ENCODE assay signal across 38 cellular contexts in the genomic region with DNA sequence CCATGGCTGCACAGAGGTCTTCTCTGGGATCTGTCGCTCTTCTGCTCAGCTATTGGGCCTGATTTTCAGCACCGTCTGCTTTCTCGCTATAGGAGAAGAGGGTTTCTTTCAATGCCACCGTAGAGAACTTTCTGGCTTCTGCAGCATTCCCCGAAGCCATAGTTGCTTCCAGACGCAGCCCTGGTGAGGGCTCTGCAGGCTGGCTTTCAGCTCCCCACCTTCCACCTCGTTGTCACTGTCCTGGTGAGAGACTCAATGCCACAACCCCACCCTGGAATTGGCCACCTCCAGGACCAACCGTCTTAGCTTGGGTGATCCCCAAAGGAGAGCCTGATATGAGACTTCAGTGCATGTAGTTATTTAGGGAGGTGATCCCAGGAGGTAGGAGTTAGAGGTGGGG. TPM values are rescaled to one million over a fixed set of nuclear protein-coding genes. Genes with fewer than 3 reads are reported as not detected.
"Had no signal": no experiment of that assay in that cellular context is flagged by ENCODE, and none has a peak within 500 bp of the region (broad histone marks: within the 10 kb centered on the region; RNA-seq: fewer than 3 reads in every experiment).

No MANE protein-coding gene starts in this region.

- FAIRE-seq: astrocyte, TTC549 had no signal

- H3K27ac Mint-ChIP-seq: activated B cell treated with CpG ODN at 0.5 μM for 24 hours; activated CD4-positive, alpha-beta memory T cell treated with anti-CD3 and anti-CD28 coated beads for 36 hours; activated CD4-positive, alpha-beta T cell treated with anti-CD3 and anti-CD28 coated beads, Interleukin-2, amount 10 ng/mL, durations not matched to agents 24 days and 14 days; activated CD8-positive, alpha-beta T cell treated with anti-CD3 and anti-CD28 coated beads for 36 hours; activated naive CD4-positive, alpha-beta T cell treated with anti-CD3 and anti-CD28 coated beads for 36 hours; activated naive CD4-positive, alpha-beta T cell treated with anti-CD3 and anti-CD28 coated beads, Interleukin-2, amount 50 U/mL, for 72 hours; activated naive CD8-positive, alpha-beta T cell treated with anti-CD3 and anti-CD28 coated beads for 36 hours; activated T-cell treated with anti-CD3 and anti-CD28 coated beads, Interleukin-2, amount 50 U/mL, for 72 hours; activated T-helper 1 cell treated with anti-CD3 and anti-CD28 coated beads, Interleukin-12 subunit alpha, Interleukin-12 subunit beta, Interleukin-2, Interleukin-4 antibody, amounts not matched to agents 30 ng/mL and 10 ng/mL and 1 ng/mL, durations not matched to agents 14 hours and 24 hours and 36 hours; activated T-helper 17 cell treated with anti-CD3 and anti-CD28 coated beads, Interleukin-2, amount 50 U/mL, for 72 hours; T-helper 2 cell treated with Interferon-gamma antibody and Interleukin-4, amounts not matched to agents 5 μg/mL and 100 μg/mL, for 36 hours had no signal

- H3K4me1 ChIP-seq: adrenal gland, body of pancreas, breast epithelium had no signal

- DNase-seq: activated B cell treated with CpG ODN at 0.5 μM for 24 hours; activated CD4-positive, alpha-beta memory T cell treated with anti-CD3 and anti-CD28 coated beads for 36 hours; activated CD4-positive, alpha-beta T cell treated with anti-CD3 and anti-CD28 coated beads for 4 hours; activated CD4-positive, alpha-beta T cell treated with anti-CD3 and anti-CD28 coated beads, Interleukin-2, amount 10 ng/mL, durations not matched to agents 24 days and 14 days; activated CD4-positive, alpha-beta T cell treated with anti-CD3 and anti-CD28 coated beads, Interleukin-2, amount 50 U/mL, for 1 hour; activated CD4-positive, alpha-beta T cell treated with anti-CD3 and anti-CD28 coated beads, Interleukin-2, amount 50 U/mL, for 4 hours; activated CD4-positive, CD25-positive, alpha-beta regulatory T cell treated with anti-CD3 and anti-CD28 coated beads, Interleukin-2, amount 50 U/mL, for 72 hours; activated CD8-positive, alpha-beta memory T cell treated with anti-CD3 and anti-CD28 coated beads, Interleukin-2, amount 50 U/mL, for 4 hours; activated CD8-positive, alpha-beta T cell treated with anti-CD3 and anti-CD28 coated beads for 36 hours; activated effector memory CD4-positive, alpha-beta T cell treated with anti-CD3 and anti-CD28 coated beads, Interleukin-2, amount 50 U/mL, for 16 hours; activated gamma-delta T cell treated with Interleukin-2 at 50 U/mL for 16 hours; activated naive CD4-positive, alpha-beta T cell; activated naive CD4-positive, alpha-beta T cell treated with anti-CD3 and anti-CD28 coated beads for 36 hours; activated naive CD4-positive, alpha-beta T cell treated with anti-CD3 and anti-CD28 coated beads, Interleukin-2, amount 50 U/mL, for 16 hours; activated naive CD8-positive, alpha-beta T cell treated with anti-CD3 and anti-CD28 coated beads for 36 hours; activated T-cell treated with anti-CD3 and anti-CD28 coated beads for 4 hours; activated T-cell treated with anti-CD3 and anti-CD28 coated beads, Interleukin-2, amount 50 U/mL, for 1 hour; activated T-cell treated with anti-CD3 and anti-CD28 coated beads, Interleukin-2, amount 50 U/mL, for 4 hours; activated T-cell treated with anti-CD3 and anti-CD28 coated beads, Interleukin-2, amount 50 U/mL, for 72 hours; adrenal gland; amniotic stem cell; aorta; body of pancreas; brain microvascular endothelial cell; central memory CD4-positive, alpha-beta T cell; T-helper 2 cell; T-helper 9 cell had no signal

- H3K36me3 ChIP-seq: adrenal gland, brain microvascular endothelial cell, breast epithelium had no signal

- H3K4me3 ChIP-seq: adrenal gland, body of pancreas, breast epithelium had no signal

- H3K27ac ChIP-seq: adrenal gland, body of pancreas, brain microvascular endothelial cell, breast epithelium, VCaP had no signal

- H3K4me1 Mint-ChIP-seq: activated B cell treated with CpG ODN at 0.5 μM for 24 hours; activated CD4-positive, alpha-beta T cell treated with anti-CD3 and anti-CD28 coated beads, Interleukin-2, amount 10 ng/mL, durations not matched to agents 24 days and 14 days; activated naive CD8-positive, alpha-beta T cell treated with anti-CD3 and anti-CD28 coated beads for 36 hours; activated T-helper 17 cell treated with anti-CD3 and anti-CD28 coated beads, Interleukin-2, amount 50 U/mL, for 72 hours had no signal

- H3K27me3 ChIP-seq: adrenal gland, body of pancreas, breast epithelium had no signal

- H3K9me3 Mint-ChIP-seq: activated B cell treated with CpG ODN at 0.5 μM for 24 hours; activated CD4-positive, alpha-beta memory T cell treated with anti-CD3 and anti-CD28 coated beads for 36 hours; activated CD4-positive, alpha-beta T cell treated with anti-CD3 and anti-CD28 coated beads, Interleukin-2, amount 10 ng/mL, durations not matched to agents 24 days and 14 days; activated CD8-positive, alpha-beta T cell treated with anti-CD3 and anti-CD28 coated beads for 36 hours; activated naive CD4-positive, alpha-beta T cell treated with anti-CD3 and anti-CD28 coated beads for 36 hours; activated naive CD4-positive, alpha-beta T cell treated with anti-CD3 and anti-CD28 coated beads, Interleukin-2, amount 50 U/mL, for 72 hours; activated naive CD8-positive, alpha-beta T cell treated with anti-CD3 and anti-CD28 coated beads for 36 hours; activated T-cell treated with anti-CD3 and anti-CD28 coated beads, Interleukin-2, amount 50 U/mL, for 4 hours; activated T-cell treated with anti-CD3 and anti-CD28 coated beads, Interleukin-2, amount 50 U/mL, for 72 hours; activated T-helper 1 cell treated with anti-CD3 and anti-CD28 coated beads, Interleukin-12 subunit alpha, Interleukin-12 subunit beta, Interleukin-2, Interleukin-4 antibody, amounts not matched to agents 30 ng/mL and 10 ng/mL and 1 ng/mL, durations not matched to agents 14 hours and 24 hours and 36 hours; activated T-helper 17 cell treated with anti-CD3 and anti-CD28 coated beads, Interleukin-2, amount 50 U/mL, for 72 hours; T-helper 2 cell treated with Interferon-gamma antibody and Interleukin-4, amounts not matched to agents 5 μg/mL and 100 μg/mL, for 36 hours had no signal

- ATAC-seq: activated CD8-positive, alpha-beta T cell treated with anti-CD3 and anti-CD28 coated beads for 36 hours; activated naive CD4-positive, alpha-beta T cell treated with anti-CD3 and anti-CD28 coated beads, Interleukin-2, amount 50 U/mL, for 72 hours; activated T-cell treated with anti-CD3 and anti-CD28 coated beads, Interleukin-2, amount 50 U/mL, for 4 hours; activated T-cell treated with anti-CD3 and anti-CD28 coated beads, Interleukin-2, amount 50 U/mL, for 72 hours; activated T-helper 17 cell treated with anti-CD3 and anti-CD28 coated beads, Interleukin-2, amount 50 U/mL, for 72 hours; body of pancreas had no signal

- H3K36me3 Mint-ChIP-seq: activated CD4-positive, alpha-beta memory T cell treated with anti-CD3 and anti-CD28 coated beads for 36 hours; activated naive CD4-positive, alpha-beta T cell treated with anti-CD3 and anti-CD28 coated beads, Interleukin-2, amount 50 U/mL, for 72 hours; activated naive CD8-positive, alpha-beta T cell treated with anti-CD3 and anti-CD28 coated beads for 36 hours had no signal

- H3K27me3 Mint-ChIP-seq: activated CD4-positive, alpha-beta T cell treated with anti-CD3 and anti-CD28 coated beads, Interleukin-2, amount 10 ng/mL, durations not matched to agents 24 days and 14 days; activated CD8-positive, alpha-beta T cell treated with anti-CD3 and anti-CD28 coated beads for 36 hours; activated naive CD8-positive, alpha-beta T cell treated with anti-CD3 and anti-CD28 coated beads for 36 hours; activated T-helper 17 cell treated with anti-CD3 and anti-CD28 coated beads, Interleukin-2, amount 50 U/mL, for 72 hours had no signal

- H3K4me3 Mint-ChIP-seq: activated B cell treated with CpG ODN at 0.5 μM for 24 hours; activated CD4-positive, alpha-beta memory T cell treated with anti-CD3 and anti-CD28 coated beads for 36 hours; activated CD4-positive, alpha-beta T cell treated with anti-CD3 and anti-CD28 coated beads, Interleukin-2, amount 10 ng/mL, durations not matched to agents 24 days and 14 days; activated CD8-positive, alpha-beta T cell treated with anti-CD3 and anti-CD28 coated beads for 36 hours; activated naive CD4-positive, alpha-beta T cell treated with anti-CD3 and anti-CD28 coated beads for 36 hours; activated naive CD8-positive, alpha-beta T cell treated with anti-CD3 and anti-CD28 coated beads for 36 hours; activated T-cell treated with anti-CD3 and anti-CD28 coated beads, Interleukin-2, amount 50 U/mL, for 4 hours; activated T-cell treated with anti-CD3 and anti-CD28 coated beads, Interleukin-2, amount 50 U/mL, for 72 hours; activated T-helper 1 cell treated with anti-CD3 and anti-CD28 coated beads, Interleukin-12 subunit alpha, Interleukin-12 subunit beta, Interleukin-2, Interleukin-4 antibody, amounts not matched to agents 30 ng/mL and 10 ng/mL and 1 ng/mL, durations not matched to agents 14 hours and 24 hours and 36 hours; activated T-helper 17 cell treated with anti-CD3 and anti-CD28 coated beads, Interleukin-2, amount 50 U/mL, for 72 hours; T-helper 2 cell treated with Interferon-gamma antibody and Interleukin-4, amounts not matched to agents 5 μg/mL and 100 μg/mL, for 36 hours had no signal

- H3K9me3 ChIP-seq: adrenal gland, body of pancreas had no signal

RNA-seq across cellular contexts. Expression of gene GABRD, which starts 19.1 kb away (rescaled TPM):
- total RNA-seq: activated B cell treated with CpG ODN at 0.5 μM for 24 hours; activated CD4-positive, alpha-beta memory T cell treated with anti-CD3 and anti-CD28 coated beads for 36 hours; activated CD4-positive, alpha-beta T cell treated with anti-CD3 and anti-CD28 coated beads, Interleukin-2, amount 10 ng/mL, durations not matched to agents 24 days and 14 days; activated CD8-positive, alpha-beta memory T cell treated with anti-CD3 and anti-CD28 coated beads for 36 hours; activated CD8-positive, alpha-beta T cell treated with anti-CD3 and anti-CD28 coated beads for 36 hours; activated naive CD4-positive, alpha-beta T cell treated with anti-CD3 and anti-CD28 coated beads for 36 hours; activated naive CD4-positive, alpha-beta T cell treated with anti-CD3 and anti-CD28 coated beads, Interleukin-2, amount 50 U/mL, for 72 hours; activated naive CD8-positive, alpha-beta T cell treated with anti-CD3 and anti-CD28 coated beads for 36 hours; activated T-cell treated with anti-CD3 and anti-CD28 coated beads, Interleukin-2, amount 50 U/mL, for 4 hours; activated T-cell treated with anti-CD3 and anti-CD28 coated beads, Interleukin-2, amount 50 U/mL, for 72 hours; activated T-helper 17 cell treated with anti-CD3 and anti-CD28 coated beads, Interleukin-2, amount 50 U/mL, for 72 hours; astrocyte; body of pancreas; breast epithelium; T-helper 1 cell treated with Interleukin-12 subunit alpha and Interleukin-12 subunit beta and Interleukin-4 antibody, amounts not matched to agents 30 ng/mL and 1 ng/mL, for 36 hours had no signal
- polyA plus RNA-seq: aorta had no signal

RNA-seq across cellular contexts. Expression of gene CFAP74, which starts 34.6 kb away (rescaled TPM):
- total RNA-seq: activated B cell treated with CpG ODN at 0.5 μM for 24 hours; activated CD4-positive, alpha-beta memory T cell treated with anti-CD3 and anti-CD28 coated beads for 36 hours; activated CD4-positive, alpha-beta T cell treated with anti-CD3 and anti-CD28 coated beads, Interleukin-2, amount 10 ng/mL, durations not matched to agents 24 days and 14 days; activated CD8-positive, alpha-beta memory T cell treated with anti-CD3 and anti-CD28 coated beads for 36 hours; activated naive CD4-positive, alpha-beta T cell treated with anti-CD3 and anti-CD28 coated beads for 36 hours; activated naive CD4-positive, alpha-beta T cell treated with anti-CD3 and anti-CD28 coated beads, Interleukin-2, amount 50 U/mL, for 72 hours; activated T-cell treated with anti-CD3 and anti-CD28 coated beads, Interleukin-2, amount 50 U/mL, for 4 hours; activated T-cell treated with anti-CD3 and anti-CD28 coated beads, Interleukin-2, amount 50 U/mL, for 72 hours; activated T-helper 1 cell treated with anti-CD3 and anti-CD28 coated beads, Interleukin-12 subunit alpha, Interleukin-12 subunit beta, Interleukin-2, Interleukin-4 antibody, amounts not matched to agents 30 ng/mL and 10 ng/mL and 1 ng/mL, durations not matched to agents 14 hours and 24 hours and 36 hours; activated T-helper 17 cell treated with anti-CD3 and anti-CD28 coated beads, Interleukin-2, amount 50 U/mL, for 72 hours; astrocyte; cardiac septum; T-helper 1 cell treated with Interleukin-12 subunit alpha and Interleukin-12 subunit beta and Interleukin-4 antibody, amounts not matched to agents 30 ng/mL and 1 ng/mL, for 36 hours had no signal
- polyA plus RNA-seq: aorta had no signal
